22 cellular contexts compared by ENCODE assay signal in genomic region chr4:128346054-128346716, GRCh38. TPM values are rescaled to one million over a fixed set of nuclear protein-coding genes. Genes with fewer than 3 reads are reported as not detected.
DNase-seq lines count a peak whose midpoint lies in the region; ATAC-seq, FAIRE-seq and TF ChIP-seq lines count a peak whose summit lies in the region.
"Had no signal": no experiment of that assay in that cellular context is flagged by ENCODE, and none has a peak within 500 bp of the region (broad histone marks: within the 10 kb centered on the region; RNA-seq: fewer than 3 reads in every experiment).

No MANE protein-coding gene starts in this region.

- TF ChIP-seq POLR2A in IMR-90 (IDR thresholded peaks at IDR 0.05; ENCODE audit: low read depth, low read length): no peak
- no peak for TF ChIP-seq POLR2A in K562 (conservative IDR thresholded peaks at IDR 0.05)
- TF ChIP-seq POLR2A in prostate gland (IDR thresholded peaks at IDR 0.05): no peak

- FAIRE-seq in K562 (lab: Jason Lieb, UNC): no peak
- FAIRE-seq: G401.6, RCC 7860 had no signal

- H4K5ac ChIP-seq in IMR-90 (ENCODE audit: low read depth, low read length): no peak overlapping the region; the same call in 1 of the 2 replicates

- no peak for TF ChIP-seq CTCF in IMR-90 (conservative IDR thresholded peaks at IDR 0.05; ENCODE audit: low read depth, low read length)
- TF ChIP-seq CTCF in K562 (IDR thresholded peaks at IDR 0.05 in 2 of 3, conservative IDR thresholded peaks at IDR 0.05 in 1 of 3; ENCODE audit: insufficient read depth in 2 of 3, low read depth in 1 of 3, low read length in 3 of 3): no peak
- TF ChIP-seq CTCF in prostate gland (IDR thresholded peaks at IDR 0.05): no peak

- no peak overlapping the region for H3K4me3 ChIP-seq in IMR-90 (ENCODE audit: insufficient read depth, low read depth, low read length)
- no peak overlapping the region for H3K4me3 ChIP-seq in K562
- H3K4me3 ChIP-seq in prostate gland: no peak overlapping the region
- H3K4me3 ChIP-seq: SK-N-MC had no signal

- dilution Hi-C loops in IMR-90 (cut with HindIII; ENCODE audit: low sequenced_read_pairs, unreplicated experiment): no loop called here

- H3K27ac ChIP-seq in IMR-90 (ENCODE audit: insufficient read depth, low read length): no peak overlapping the region
- H3K27ac ChIP-seq in K562 (ENCODE audit: extremely low read depth, low read depth, low read length): no peak overlapping the region
- no peak overlapping the region for H3K27ac ChIP-seq in prostate gland
- H3K27ac ChIP-seq: HL-60, SK-N-MC had no signal

- peaks cover 21% of the 10 kb centered on the region for H3K4me1 ChIP-seq in IMR-90 (ENCODE audit: control insufficient read depth, insufficient read depth, low read length)
- peaks cover 12 to 34% of the 10 kb centered on the region in 2 experiments; a peak in 4 of 5 replicates for H3K4me1 ChIP-seq in K562 (replicated peaks in 1 of 2; ENCODE audit: control insufficient read depth in 2 of 2, insufficient read depth in 2 of 2, low read length in 2 of 2)
- no peaks in the 10 kb centered on the region for H3K4me1 ChIP-seq in prostate gland (replicated peaks)

- no peak overlapping the region for H2BK120ac ChIP-seq in IMR-90 (ENCODE audit: low read depth, low read length)

- in situ Hi-C loops in IMR-90 (cut with MboI; ENCODE audit: low sequenced_read_pairs) (no loop called here), K562 (cut with MboI) (no loop called here)

- peak overlapping the region; percentile 2 for H2BK5ac ChIP-seq in IMR-90 (ENCODE audit: low read depth, low read length, poor library complexity, severe bottlenecking)

- H4K8ac ChIP-seq in IMR-90 (ENCODE audit: low read depth in 2 of 2, low read length in 2 of 2): no peak overlapping the region

- POLR2A ChIA-PET in IMR-90 (lab: Charles Lee; ENCODE audit: unreplicated experiment): no interaction called here
- POLR2A ChIA-PET in K562 (lab: Yijun Ruan, JAX): no interaction called here

- TF ChIP-seq RAD21 in IMR-90 (IDR thresholded peaks at IDR 0.05; ENCODE audit: low read length) (no peak), K562 (CRISPR knock-in tag; conservative IDR thresholded peaks at IDR 0.05 in 1 of 2, IDR thresholded peaks at IDR 0.05 in 1 of 2) (no peak)

- H3K79me2 ChIP-seq in K562 (ENCODE audit: control insufficient read depth, insufficient read depth, low read length): no peaks in the 10 kb centered on the region

- no peaks in the 10 kb centered on the region for H4K20me1 ChIP-seq in IMR-90 (ENCODE audit: insufficient read depth, low read length)
- no peaks in the 10 kb centered on the region for H4K20me1 ChIP-seq in K562 (replicated peaks; ENCODE audit: control insufficient read depth, insufficient read depth, low read length)

- intact Hi-C loops in IMR-90 (cut with micrococcal nuclease): no loop called here
- intact Hi-C loops in K562 (cut with micrococcal nuclease): no loop called here
- intact Hi-C loops in prostate gland (cut with DNase I): no loop called here

- BruUV-seq in IMR-90 (replicated peaks; lab: Mats Ljungman, UMichigan) (no TSS peak), K562 (replicated peaks; lab: Mats Ljungman, UMichigan) (no TSS peak)

- TF ChIP-seq EP300 in K562 (IDR thresholded peaks at IDR 0.05; ENCODE audit: low read length): no peak

- H3K9me1 ChIP-seq in IMR-90 (ENCODE audit: insufficient read depth, low read length) (peaks cover 12% of the 10 kb centered on the region), K562 (ENCODE audit: control insufficient read depth, insufficient read depth, low read length) (no peaks in the 10 kb centered on the region)

- H3K56ac ChIP-seq in IMR-90 (ENCODE audit: extremely low read depth, insufficient read depth, low read length): no peak overlapping the region

- DNase-seq in EH (ENCODE audit: low read depth): peak; percentile 35
- no peak for DNase-seq in IMR-90
- no peak for DNase-seq in K562 (ENCODE audit: extremely low read depth in 1 of 4, low spot score in 3 of 4)
- DNase-seq in iris pigment epithelial cell (ENCODE audit: low read depth): peak; percentile 93
- no peak for DNase-seq in prostate gland (ENCODE audit: low spot score)
- no peak for DNase-seq in NCI-H187 treated with DMSO at 0.1 percent for 48 hours (lab: John Stamatoyannopoulos, UW)
- DNase-seq: Calu3, DND-41, GOT3, Kasumi-1, NCI-H1105, NCI-H1436 treated with DMSO at 0.1 percent for 48 hours, NCI-H2029, NCI-H526 treated with DMSO at 0.1 percent for 48 hours, OCI-M1, SIG-M5, T-helper 17 cell had no signal

- H3K36me3 ChIP-seq in IMR-90 (ENCODE audit: control insufficient read depth, insufficient read depth, low read length) (no peaks in the 10 kb centered on the region), K562 (ENCODE audit: control insufficient read depth, insufficient read depth, low read length) (no peaks in the 10 kb centered on the region), prostate gland (no peaks in the 10 kb centered on the region)

- H3K9me3 ChIP-seq in IMR-90 (ENCODE audit: control insufficient read depth, insufficient read depth, low read length): no peaks in the 10 kb centered on the region
- no peaks in the 10 kb centered on the region for H3K9me3 ChIP-seq in K562 (replicated peaks; ENCODE audit: control insufficient read depth, insufficient read depth, low read depth, low read length)
- H3K9me3 ChIP-seq in prostate gland: no peaks in the 10 kb centered on the region

- H3K9ac ChIP-seq in IMR-90 (ENCODE audit: low read depth, low read length): no peak overlapping the region
- H3K9ac ChIP-seq in K562 (ENCODE audit: insufficient read depth in 1 of 2, low read depth in 2 of 2, low read length in 2 of 2): no peak overlapping the region

- 0 out of 4 replicates have a peak, but pooled peaks cover 0 to 4% of the 10 kb centered on the region in 2 experiments for H3K79me1 ChIP-seq in IMR-90 (ENCODE audit: low read depth in 1 of 2, low read length in 2 of 2)

- H2AK9ac ChIP-seq in IMR-90 (replicated peaks; ENCODE audit: low read depth, low read length, poor library complexity): no peak overlapping the region

- WGBS in IMR-90 (ENCODE audit: extremely low coverage in 2 of 2, insufficient read length in 1 of 2), 2 experiments: no CpG with 5 or more reads among the region's 3 CpGs
- 85% methylated on average over 3 of the region's 3 CpGs for WGBS in K562 (ENCODE audit: insufficient coverage, low coverage, missing lambda C conversion rate)
- 94% methylated on average over 3 of the region's 3 CpGs for WGBS in prostate gland

- H3K14ac ChIP-seq in IMR-90 (replicated peaks; ENCODE audit: low read depth, low read length): no peak overlapping the region

- CTCF ChIA-PET in IMR-90 (lab: Yijun Ruan, JAX) (no interaction called here), K562 (lab: Yijun Ruan, JAX; ENCODE audit: low intra/inter-chr PET ratio) (no interaction called here)

- H2AK5ac ChIP-seq in IMR-90 (ENCODE audit: low read depth, low read length): no peak overlapping the region

- H3K4ac ChIP-seq in IMR-90 (ENCODE audit: low read depth, low read length): no peak overlapping the region

- no peak overlapping the region for H3K4me2 ChIP-seq in IMR-90 (ENCODE audit: low read depth, low read length)
- no peak overlapping the region for H3K4me2 ChIP-seq in K562 (ENCODE audit: insufficient read depth, low read length)

- no peak overlapping the region; the same call in 1 of the 2 replicates for H3K18ac ChIP-seq in IMR-90 (ENCODE audit: low read depth, low read length)

- H2BK20ac ChIP-seq in IMR-90 (ENCODE audit: low read depth, low read length): no peak overlapping the region

- H2AFZ ChIP-seq in IMR-90 (replicated peaks; ENCODE audit: low read length, poor library complexity) (no peak overlapping the region), K562 (ENCODE audit: low read depth, low read length) (no peak overlapping the region)

- ATAC-seq in IMR-90 (ENCODE audit: low read depth) (no peak), K562 (no peak), GM19351 (IDR thresholded peaks at IDR 0.05; ENCODE audit: unreplicated experiment) (no peak)
- ATAC-seq: T-helper 17 cell had no signal

- no peak overlapping the region for H3K23ac ChIP-seq in IMR-90 (ENCODE audit: low read depth, low read length)

- H3K27me3 ChIP-seq in IMR-90 (ENCODE audit: control insufficient read depth, insufficient read depth, low read length): no peaks in the 10 kb centered on the region
- no peaks in the 10 kb centered on the region for H3K27me3 ChIP-seq in K562 (ENCODE audit: control insufficient read depth in 2 of 2, insufficient read depth in 2 of 2, low read length in 2 of 2)
- no peaks in the 10 kb centered on the region for H3K27me3 ChIP-seq in prostate gland (replicated peaks; ENCODE audit: insufficient read depth)

- H4K91ac ChIP-seq in IMR-90 (ENCODE audit: insufficient read depth, low read depth, low read length): no peak overlapping the region

- no peak overlapping the region; the same call in 2 of the 3 replicates for H2BK15ac ChIP-seq in IMR-90 (ENCODE audit: low read depth, low read length)

TF ChIP-seq in IMR-90, 13 proteins besides CTCF, POLR2A, EP300 and RAD21 (continues in another document):
- TF ChIP-seq SMC3 (IDR thresholded peaks at IDR 0.05; ENCODE audit: low read depth, low read length): no peak
- no peak for TF ChIP-seq NFE2L2 (IDR thresholded peaks at IDR 0.05; ENCODE audit: low read depth, low read length)

TF ChIP-seq in K562, 482 proteins besides CTCF, POLR2A, EP300 and RAD21 (continues in another document):
- TF ChIP-seq MEIS2 (IDR thresholded peaks at IDR 0.05; ENCODE audit: partially characterized antibody): peak; percentile 15

RNA-seq across cellular contexts. Expression of gene PGRMC2, which starts 58.6 kb away (rescaled TPM):
- total RNA-seq in IMR-90 (2012; rRNA removed): 13.4 and 24.4 TPM in 2 replicates
- 21.9 and 40.7 TPM in 2 replicates for polyA plus RNA-seq in IMR-90 (2012; rRNA removed)
- polyA plus RNA-seq in IMR-90 (2012; cell fraction: cytosol; rRNA removed): 8.0 and 8.9 TPM in 2 replicates
- 2.2 and 19.3 TPM in 2 replicates for polyA plus RNA-seq in IMR-90 (2012; cell fraction: nucleus; rRNA removed; ENCODE audit: low replicate concordance)
- 14.0 and 45.2 TPM in 2 replicates for total RNA-seq in K562 (2011; cell fraction: chromatin; rRNA removed; ENCODE audit: low replicate concordance)
- 14.8 and 16.2 TPM in 2 replicates for total RNA-seq in K562 (2011; cell fraction: nucleolus; rRNA removed)
- 30.2 and 51.7 TPM in 2 replicates for total RNA-seq in K562 (2011; cell fraction: nucleoplasm; rRNA removed)
- 12.4 and 14.8 TPM in 2 replicates for total RNA-seq in K562 (2014; rRNA removed)
- total RNA-seq in K562 (2014; rRNA removed; fragmentation: Illumina TruSeq; extraction: Trizol): 27.6 and 32.8 TPM in 2 replicates
- total RNA-seq in K562 (2015; rRNA removed; fragmentation: Illumina TruSeq; extraction: Trizol): 18.3 and 19.3 TPM in 2 replicates
- total RNA-seq in K562 (2021): 52.4 and 56.2 TPM in 2 replicates
- polyA plus RNA-seq in K562 (2011; rRNA removed): 20.4 and 21.8 TPM in 2 replicates
- polyA plus RNA-seq in K562 (2011; cell fraction: cytosol; rRNA removed): 2.6 and 6.2 TPM in 2 replicates
- 7.7 and 11.3 TPM in 2 replicates for polyA plus RNA-seq in K562 (2011; cell fraction: nucleus; rRNA removed)
- polyA plus RNA-seq in K562 (2012): 37.6 and 55.2 TPM in 2 replicates
- 72.0 and 81.3 TPM in 2 replicates for polyA plus RNA-seq in K562 (2014; fragmentation: Illumina TruSeq; extraction: Trizol)
- 10 to 100 TPM; 17.1 to 22.7 TPM for polyA plus RNA-seq in K562 (2014; fragmentation: Nextera tagmentation; extraction: Ambion mirVana)
- polyA plus RNA-seq in K562 (2014; rRNA removed): 31.9 and 34.1 TPM in 2 replicates
- polyA minus RNA-seq in K562 (2011; rRNA and poly(A)+ RNA removed): 6.1 and 9.1 TPM in 2 replicates
- 8.3 and 8.4 TPM in 2 replicates for polyA minus RNA-seq in K562 (2011; cell fraction: cytosol; rRNA and poly(A)+ RNA removed)
- 5.3 and 8.4 TPM in 2 replicates for polyA minus RNA-seq in K562 (2011; cell fraction: nucleus; rRNA and poly(A)+ RNA removed)
- total RNA-seq in prostate gland: 10 to 100 TPM; 42.7 to 44.5 TPM

Comparison
In these comparisons a context has a peak if more than half of its experiments do, and no peak if none do; other contexts are left out.
1. DNase-seq: peak in EH (single experiment) and iris pigment epithelial cell (single experiment); none in IMR-90 (single experiment), K562 (0 of 4), prostate gland (single experiment) and NCI-H187 treated with DMSO at 0.1 percent for 48 hours (single experiment).